In genomic region chr1:225660544-225660946, GRCh38 we compare ENCODE assay signal across 18 cellular contexts. TPM values are rescaled to one million over a fixed set of nuclear protein-coding genes. Genes with fewer than 3 reads are reported as not detected.
DNase-seq lines count a peak whose midpoint lies in the region; ATAC-seq and TF ChIP-seq lines count a peak whose summit lies in the region.
"Had no signal": no experiment of that assay in that cellular context is flagged by ENCODE, and none has a peak within 500 bp of the region (broad histone marks: within the 10 kb centered on the region; RNA-seq: fewer than 3 reads in every experiment).

No MANE protein-coding gene starts in this region.

- intact Hi-C loops in activated B cell treated with CpG ODN at 0.5 μM for 24 hours (cut with micrococcal nuclease): loop anchor here (1.0 kb wide), 1 partner anchor 8 kb away; no protein-coding TSS in a partner anchor
- intact Hi-C loops in aorta (cut with DNase I): no loop called here

- no peaks in the 10 kb centered on the region for H3K9me3 Mint-ChIP-seq in activated B cell treated with CpG ODN at 0.5 μM for 24 hours

- H3K4me1 ChIP-seq in rectal smooth muscle tissue (ENCODE audit: control insufficient read depth, insufficient read depth, low read length): peaks cover 19% of the 10 kb centered on the region
- H3K4me1 ChIP-seq in aorta (ENCODE audit: control insufficient read depth in 1 of 2, insufficient read depth in 2 of 2, low read length in 2 of 2): peaks cover 5% of the 10 kb centered on the region in 2 donors

- no peak overlapping the region for H3K9ac ChIP-seq in rectal smooth muscle tissue (ENCODE audit: low read length)

- POLR2A ChIA-PET in activated B cell treated with CpG ODN at 0.5 μM for 24 hours (lab: Charles Lee): interaction anchor here (0.6 kb wide), 1 partner anchor 71 kb away, joined by 6 read pairs; no protein-coding TSS in a partner anchor

- H3K27ac ChIP-seq in rectal smooth muscle tissue (ENCODE audit: low read depth, low read length) (peak overlapping the region; percentile 43), aorta (ENCODE audit: low read depth in 1 of 2, low read length in 2 of 2) (no peak overlapping the region)

- no peaks in the 10 kb centered on the region for H3K9me3 ChIP-seq in aorta (ENCODE audit: control insufficient read depth, low read length)
- H3K9me3 ChIP-seq: BE2C had no signal

- 91 to 100% methylated on average over 1 of the region's 1 CpG for WGBS in aorta, 2 donors

- peaks cover 36% of the 10 kb centered on the region for H3K4me1 Mint-ChIP-seq in activated B cell treated with CpG ODN at 0.5 μM for 24 hours

- H3K4me3 Mint-ChIP-seq in activated B cell treated with CpG ODN at 0.5 μM for 24 hours: peak overlapping the region; percentile 29
- H3K4me3 Mint-ChIP-seq: activated naive CD8-positive, alpha-beta T cell had no signal

- H3K4me3 ChIP-seq in rectal smooth muscle tissue (ENCODE audit: low read length): no peak overlapping the region
- no peak overlapping the region for H3K4me3 ChIP-seq in aorta (ENCODE audit: low read length in 2 of 2)

- peak overlapping the region; percentile 71 for H3K27ac Mint-ChIP-seq in activated B cell treated with CpG ODN at 0.5 μM for 24 hours
- H3K27ac Mint-ChIP-seq: activated naive CD8-positive, alpha-beta T cell had no signal

- no peak for TF ChIP-seq CTCF in activated B cell treated with CpG ODN at 0.5 μM for 24 hours (IDR thresholded peaks at IDR 0.05)

- peak; percentile 5 for DNase-seq in M059J (ENCODE audit: low read depth)
- DNase-seq in activated B cell treated with CpG ODN at 0.5 μM for 24 hours: no peak
- no peak for DNase-seq in NCI-H2107 treated with DMSO at 0.1 percent for 48 hours (lab: John Stamatoyannopoulos, UW; ENCODE audit: unreplicated experiment)
- no peak for DNase-seq in aorta
- no peak for DNase-seq in stimulated activated naive CD4-positive, alpha-beta T cell (lab: John Stamatoyannopoulos, UW)
- DNase-seq: activated CD4-positive, alpha-beta T cell treated with anti-CD3 and anti-CD28 coated beads for 4 hours; BE2C; caudate nucleus; DMS53; foreskin melanocyte; NCI-H1048; NCI-H226 had no signal

- H3K36me3 ChIP-seq in rectal smooth muscle tissue (ENCODE audit: control insufficient read depth, insufficient read depth, low read length): no peaks in the 10 kb centered on the region
- no peaks in the 10 kb centered on the region for H3K36me3 ChIP-seq in aorta (ENCODE audit: control insufficient read depth in 1 of 2, insufficient read depth in 2 of 2, low read length in 1 of 2)
- H3K36me3 ChIP-seq: BE2C had no signal

- peak; percentile 61 for ATAC-seq in GM19372 (IDR thresholded peaks at IDR 0.05; ENCODE audit: low read depth, unreplicated experiment)
- ATAC-seq in activated B cell treated with CpG ODN at 0.5 μM for 24 hours (ENCODE audit: low read depth): peak; percentile 18
- ATAC-seq in HG03175 (IDR thresholded peaks at IDR 0.05; ENCODE audit: unreplicated experiment): no peak
- ATAC-seq in aorta (ENCODE audit: low FRiP score): no peak
- ATAC-seq: Panc1 had no signal

- CTCF ChIA-PET in activated B cell treated with CpG ODN at 0.5 μM for 24 hours (lab: Charles Lee): no interaction called here

- no peaks in the 10 kb centered on the region for H3K36me3 Mint-ChIP-seq in activated B cell treated with CpG ODN at 0.5 μM for 24 hours (ENCODE audit: low read depth)
- H3K36me3 Mint-ChIP-seq: activated naive CD8-positive, alpha-beta T cell had no signal

- no peaks in the 10 kb centered on the region for H3K27me3 Mint-ChIP-seq in activated B cell treated with CpG ODN at 0.5 μM for 24 hours
- H3K27me3 Mint-ChIP-seq: activated naive CD8-positive, alpha-beta T cell had no signal

- H3K27me3 ChIP-seq in rectal smooth muscle tissue (ENCODE audit: control insufficient read depth, insufficient read depth, low read length) (no peaks in the 10 kb centered on the region), aorta (ENCODE audit: control insufficient read depth in 1 of 2, insufficient read depth in 2 of 2, low read length in 1 of 2) (no peaks in the 10 kb centered on the region)
- H3K27me3 ChIP-seq: BE2C had no signal

RNA-seq across cellular contexts. Expression of gene ENAH, which starts 7.6 kb away (rescaled TPM):
- total RNA-seq in M059J (2014; rRNA removed; shearing (Covaris generic)): 69.5 and 71.7 TPM in 2 replicates
- total RNA-seq in activated B cell treated with CpG ODN at 0.5 μM for 24 hours: 1.2 and 1.4 TPM in 2 replicates
- total RNA-seq in aorta: 100 to 1,000 TPM; 148 to 415 TPM
- polyA plus RNA-seq in aorta: 10 to 100 TPM; 47.3 to 82.1 TPM
- total RNA-seq: T-helper 1 cell treated with Interleukin-12 subunit alpha and Interleukin-12 subunit beta and Interleukin-4 antibody, amounts not matched to agents 30 ng/mL and 1 ng/mL, for 36 hours had no signal

Comparison
In these comparisons a context has a peak if more than half of its experiments do, and no peak if none do; other contexts are left out.
1. ATAC-seq: peak in GM19372 (single experiment) and activated B cell treated with CpG ODN at 0.5 μM for 24 hours (single experiment); none in HG03175 (single experiment) and aorta (single experiment).
2. RNA of gene ENAH, which starts 7.6 kb away (total RNA-seq): 148 to 415 TPM in aorta and 69.5 to 71.7 TPM in M059J; 1.2 to 1.4 TPM in activated B cell treated with CpG ODN at 0.5 μM for 24 hours; every median in the first group is over 10 times any median in the second.